In the genomic region with DNA sequence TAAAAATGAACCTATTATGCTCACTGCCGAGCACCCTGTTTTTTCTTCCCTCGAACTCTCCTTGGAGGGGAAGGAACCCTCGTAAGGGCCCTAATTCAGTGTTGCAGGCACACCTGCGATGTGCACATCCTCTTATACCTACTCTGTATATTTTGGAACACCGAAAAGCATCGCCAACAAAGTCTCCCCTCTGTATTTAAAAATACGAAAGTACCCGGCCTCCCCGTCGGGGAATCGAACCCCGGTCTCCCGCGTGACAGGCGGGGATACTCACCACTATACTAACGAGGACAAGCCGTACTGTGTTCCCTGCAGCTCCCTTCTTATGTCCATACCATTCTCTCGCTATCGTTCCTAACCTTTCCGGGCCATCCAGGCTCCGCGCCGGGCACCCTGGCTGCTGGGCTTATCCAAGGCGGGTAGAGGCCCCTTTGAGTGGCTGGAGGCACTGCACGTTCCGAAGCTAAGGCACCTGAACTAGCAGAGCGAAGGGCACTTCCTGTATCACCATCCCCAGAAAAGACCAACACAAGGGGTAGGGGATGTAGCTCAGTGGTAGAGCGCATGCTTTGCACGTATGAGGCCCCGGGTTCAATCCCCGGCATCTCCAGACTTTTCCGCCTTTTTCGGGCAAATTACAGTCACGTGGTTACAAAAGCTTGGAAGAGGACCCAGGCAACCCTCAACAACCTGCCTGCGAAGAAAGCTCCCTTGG, we compare ENCODE assay signal across 8 cellular contexts. TPM values are rescaled to one million over a fixed set of nuclear protein-coding genes. Genes with fewer than 3 reads are reported as not detected.
DNase-seq lines count a peak whose midpoint lies in the region; ATAC-seq, FAIRE-seq and TF ChIP-seq lines count a peak whose summit lies in the region.

No MANE protein-coding gene starts in this region.

- CTCF ChIA-PET in AG04450 (lab: Charles Lee) (interaction anchor here (0.7 to 8.5 kb wide), 17 partner anchors 8 to 204 kb away, joined by 3 to 83 read pairs (median 5); a partner anchor contains a TSS), endothelial cell of umbilical vein (lab: Charles Lee) (interaction anchor here (0.9 to 7.4 kb wide), 16 partner anchors 10 to 110 kb away, joined by 3 to 232 read pairs (median 8); a partner anchor contains a TSS)
- CTCF ChIA-PET in activated CD4-positive, alpha-beta memory T cell treated with anti-CD3 and anti-CD28 coated beads for 36 hours (lab: Charles Lee) = interaction anchor here (0.9 to 10.5 kb wide), 9 partner anchors 9 to 165 kb away, joined by 3 to 202 read pairs (median 27); a partner anchor contains a TSS

- H3K27ac Mint-ChIP-seq in activated CD4-positive, alpha-beta memory T cell treated with anti-CD3 and anti-CD28 coated beads for 36 hours = no peak overlapping the region

- H3K36me3 ChIP-seq in endothelial cell of umbilical vein (ENCODE audit: control insufficient read depth in 2 of 2, extremely low read depth in 1 of 2, insufficient read depth in 2 of 2, low read length in 2 of 2) (no peaks in the 10 kb centered on the region), muscle layer of colon (ENCODE audit: insufficient read depth, low read length) (no peaks in the 10 kb centered on the region)

- H2AFZ ChIP-seq in endothelial cell of umbilical vein (ENCODE audit: low read depth, low read length) = no peak overlapping the region

- peaks cover 10% of the 10 kb centered on the region for H3K4me1 Mint-ChIP-seq in activated CD4-positive, alpha-beta memory T cell treated with anti-CD3 and anti-CD28 coated beads for 36 hours (ENCODE audit: low read depth)

- no peaks in the 10 kb centered on the region for H3K27me3 ChIP-seq in AG04450 (ENCODE audit: control insufficient read depth, insufficient read depth, low read length)
- no peaks in the 10 kb centered on the region for H3K27me3 ChIP-seq in endothelial cell of umbilical vein (ENCODE audit: control insufficient read depth in 2 of 2, insufficient read depth in 2 of 2, low read length in 2 of 2)
- no peaks in the 10 kb centered on the region for H3K27me3 ChIP-seq in muscle layer of colon (ENCODE audit: control insufficient read depth in 1 of 2, insufficient read depth in 2 of 2, low read length in 2 of 2)

- H3K36me3 Mint-ChIP-seq in activated CD4-positive, alpha-beta memory T cell treated with anti-CD3 and anti-CD28 coated beads for 36 hours = peaks cover 2% of the 10 kb centered on the region

- FAIRE-seq in endothelial cell of umbilical vein (lab: Jason Lieb, UNC) = peak; percentile 75

- H3K9ac ChIP-seq in endothelial cell of umbilical vein (replicated peaks; ENCODE audit: extremely low read depth, insufficient read depth, low read length) (peak overlapping the region; percentile 74), muscle layer of colon (ENCODE audit: low read length) (peak overlapping the region; percentile 80)

- TF ChIP-seq CTCF in AG04450 (IDR thresholded peaks at IDR 0.05; ENCODE audit: low read depth, low read length) (no peak), endothelial cell of umbilical vein (IDR thresholded peaks at IDR 0.05; ENCODE audit: extremely low read depth in 1 of 2, insufficient read depth in 1 of 2, low read depth in 1 of 2, low read length in 2 of 2) (no peak)

- H3K4me1 ChIP-seq in endothelial cell of umbilical vein (ENCODE audit: control insufficient read depth, extremely low read depth, insufficient read depth, low read length) (peaks cover 26% of the 10 kb centered on the region), muscle layer of colon (ENCODE audit: insufficient read depth, low read length) (peaks cover 9% of the 10 kb centered on the region)

- peak; percentile 95 for DNase-seq in AG04450 (ENCODE audit: low read depth, low spot score)
- DNase-seq in activated CD4-positive, alpha-beta memory T cell treated with anti-CD3 and anti-CD28 coated beads for 36 hours = peak; percentile 94
- peak; percentile 91 for DNase-seq in endothelial cell of umbilical vein (ENCODE audit: low read depth, low spot score)
- DNase-seq in stimulated activated CD8-positive, alpha-beta memory T cell treated with anti-CD3 and anti-CD28 coated beads, Interleukin-7, amount 100 ng/mL, for 48 hours (ENCODE audit: extremely low read depth in 1 of 2, low read depth in 1 of 2) = peak; percentile 69 to 73
- DNase-seq in NOMO-1 treated with DMSO at 0.1 percent for 48 hours (lab: John Stamatoyannopoulos, UW; ENCODE audit: unreplicated experiment) = no peak

- no peaks in the 10 kb centered on the region for H3K79me2 ChIP-seq in endothelial cell of umbilical vein (ENCODE audit: control insufficient read depth, insufficient read depth, low read length)

- intact Hi-C loops in activated CD4-positive, alpha-beta memory T cell treated with anti-CD3 and anti-CD28 coated beads for 36 hours (cut with micrococcal nuclease) = loop anchor here (1.0 kb wide), 5 partner anchors 12 to 50 kb away; a partner anchor contains a TSS
- intact Hi-C loops in endothelial cell of umbilical vein (cut with micrococcal nuclease) = loop anchor here (1.0 kb wide), 5 partner anchors 11 to 78 kb away; a partner anchor contains a TSS

- BruUV-seq in endothelial cell of umbilical vein (replicated peaks; lab: Mats Ljungman, UMichigan) = no TSS peak

- peak overlapping the region; percentile 97 for H3K27ac ChIP-seq in AG04450 (ENCODE audit: low read depth, low read length)
- peak overlapping the region; percentile 87 for H3K27ac ChIP-seq in endothelial cell of umbilical vein (ENCODE audit: insufficient read depth, low read depth, low read length)
- H3K27ac ChIP-seq in muscle layer of colon (ENCODE audit: low read depth, low read length) = peak overlapping the region; percentile 97

- H3K4me3 ChIP-seq in AG04450 (ENCODE audit: low read depth, low read length) = peak overlapping the region; percentile 66
- H3K4me3 ChIP-seq in endothelial cell of umbilical vein (replicated peaks in 1 of 3; ENCODE audit: insufficient read depth in 1 of 3, low read depth in 1 of 3, low read length in 3 of 3) = peak overlapping the region in 2 of 3 experiments; percentile 33 to 60
- peak overlapping the region; percentile 82 to 91 for H3K4me3 ChIP-seq in muscle layer of colon (ENCODE audit: low read depth in 1 of 2, low read length in 2 of 2)

- no peaks in the 10 kb centered on the region for H3K9me3 Mint-ChIP-seq in activated CD4-positive, alpha-beta memory T cell treated with anti-CD3 and anti-CD28 coated beads for 36 hours

- POLR2A ChIA-PET in AG04450 (lab: Yijun Ruan, JAX) (interaction anchor here (0.6 to 3.9 kb wide), 11 partner anchors 12 to 134 kb away, joined by 3 to 65 read pairs (median 6); a partner anchor contains a TSS), endothelial cell of umbilical vein (lab: Charles Lee) (interaction anchor here (0.8 to 3.6 kb wide), 8 partner anchors 12 to 33 kb away, joined by 3 to 46 read pairs (median 10); a partner anchor contains a TSS)
- POLR2A ChIA-PET in activated CD4-positive, alpha-beta memory T cell treated with anti-CD3 and anti-CD28 coated beads for 36 hours (lab: Charles Lee) = interaction anchor here (0.6 to 5.8 kb wide), 8 partner anchors 9 to 76 kb away, joined by 3 to 137 read pairs (median 10); a partner anchor contains a TSS

- TF ChIP-seq POLR2A in endothelial cell of umbilical vein (IDR thresholded peaks at IDR 0.05; ENCODE audit: low read depth, low read length) = peak; percentile 41

- no peaks in the 10 kb centered on the region for H3K27me3 Mint-ChIP-seq in activated CD4-positive, alpha-beta memory T cell treated with anti-CD3 and anti-CD28 coated beads for 36 hours

- dilution Hi-C loops in endothelial cell of umbilical vein (cut with MboI; ENCODE audit: extremely low pct_ligation_motif_present, low sequenced_read_pairs) = no loop called here

- H3K4me2 ChIP-seq in endothelial cell of umbilical vein (ENCODE audit: insufficient read depth, low read length) = peak overlapping the region; percentile 80

- H3K9me3 ChIP-seq in AG04450 (ENCODE audit: control insufficient read depth, insufficient read depth, low read length) = no peaks in the 10 kb centered on the region; the same call in 1 of the 2 replicates
- H3K9me3 ChIP-seq in endothelial cell of umbilical vein (replicated peaks; ENCODE audit: control insufficient read depth, insufficient read depth, low read length) = no peaks in the 10 kb centered on the region
- H3K9me3 ChIP-seq in muscle layer of colon (ENCODE audit: low read length) = no peaks in the 10 kb centered on the region

- H4K20me1 ChIP-seq in endothelial cell of umbilical vein (replicated peaks; ENCODE audit: control insufficient read depth, extremely low read depth, insufficient read depth, low read length) = no peaks in the 10 kb centered on the region

- H3K4me3 Mint-ChIP-seq in activated CD4-positive, alpha-beta memory T cell treated with anti-CD3 and anti-CD28 coated beads for 36 hours = no peak overlapping the region

- H3K9me1 ChIP-seq in endothelial cell of umbilical vein (replicated peaks; ENCODE audit: control insufficient read depth, extremely low read depth, insufficient read depth, low read length) = no peaks in the 10 kb centered on the region

- peak; percentile 68 for ATAC-seq in GM19397 (IDR thresholded peaks at IDR 0.05; ENCODE audit: unreplicated experiment)
- peak; percentile 49 for ATAC-seq in HG03565 (IDR thresholded peaks at IDR 0.05; ENCODE audit: unreplicated experiment)

RNA-seq across cellular contexts. Expression of a gene that starts 25.1 kb away (rescaled TPM):
- polyA plus RNA-seq in AG04450 (2011; rRNA removed) = 1,376 and 1,684 TPM in 2 replicates
- 815 and 985 TPM in 2 replicates for polyA minus RNA-seq in AG04450 (2011; rRNA and poly(A)+ RNA removed)
- 100 to 1,000 TPM; 940 to 950 TPM for total RNA-seq in activated CD4-positive, alpha-beta memory T cell treated with anti-CD3 and anti-CD28 coated beads for 36 hours
- 875 and 911 TPM in 2 replicates for total RNA-seq in endothelial cell of umbilical vein
- polyA plus RNA-seq in endothelial cell of umbilical vein = 1,040 and 1,305 TPM in 2 replicates
- polyA plus RNA-seq in endothelial cell of umbilical vein (2011; cell fraction: cytosol; rRNA removed) = 1,913 and 1,931 TPM in 2 replicates
- polyA plus RNA-seq in endothelial cell of umbilical vein (2011; cell fraction: nucleus; rRNA removed) = 1,373 and 1,721 TPM in 2 replicates
- polyA plus RNA-seq in endothelial cell of umbilical vein (2012) = 1,239 and 1,518 TPM in 2 replicates
- 537 and 767 TPM in 2 replicates for polyA minus RNA-seq in endothelial cell of umbilical vein
- 247 TPM for polyA minus RNA-seq in endothelial cell of umbilical vein (2011; cell fraction: cytosol; rRNA and poly(A)+ RNA removed)
- polyA minus RNA-seq in endothelial cell of umbilical vein (2011; cell fraction: nucleus; rRNA and poly(A)+ RNA removed) = 157 and 183 TPM in 2 replicates

RNA-seq across cellular contexts. Expression of a gene that starts 49.3 kb away (rescaled TPM):
- 6.3 and 7.5 TPM in 2 replicates for polyA plus RNA-seq in AG04450 (2011; rRNA removed)
- 18.4 and 22.0 TPM in 2 replicates for polyA minus RNA-seq in AG04450 (2011; rRNA and poly(A)+ RNA removed)
- total RNA-seq in activated CD4-positive, alpha-beta memory T cell treated with anti-CD3 and anti-CD28 coated beads for 36 hours = 10 to 100 TPM; 23.6 to 25.3 TPM
- 23.6 and 25.2 TPM in 2 replicates for total RNA-seq in endothelial cell of umbilical vein
- 10.9 and 11.6 TPM in 2 replicates for polyA plus RNA-seq in endothelial cell of umbilical vein
- polyA plus RNA-seq in endothelial cell of umbilical vein (2011; cell fraction: cytosol; rRNA removed) = 8.8 and 9.7 TPM in 2 replicates
- 24.7 and 28.4 TPM in 2 replicates for polyA plus RNA-seq in endothelial cell of umbilical vein (2011; cell fraction: nucleus; rRNA removed)
- 15.6 and 16.3 TPM in 2 replicates for polyA plus RNA-seq in endothelial cell of umbilical vein (2012)
- polyA minus RNA-seq in endothelial cell of umbilical vein = 14.3 and 17.2 TPM in 2 replicates
- polyA minus RNA-seq in endothelial cell of umbilical vein (2011; cell fraction: cytosol; rRNA and poly(A)+ RNA removed) = 18.5 TPM
- polyA minus RNA-seq in endothelial cell of umbilical vein (2011; cell fraction: nucleus; rRNA and poly(A)+ RNA removed) = 11.3 and 16.3 TPM in 2 replicates

RNA-seq across cellular contexts. Expression of a gene that starts 53.9 kb away (rescaled TPM):
- 2.6 and 2.9 TPM in 2 replicates for polyA plus RNA-seq in AG04450 (2011; rRNA removed)
- 2.8 and 3.4 TPM in 2 replicates for polyA minus RNA-seq in AG04450 (2011; rRNA and poly(A)+ RNA removed)
- total RNA-seq in activated CD4-positive, alpha-beta memory T cell treated with anti-CD3 and anti-CD28 coated beads for 36 hours = 10 to 100 TPM; 24.1 to 24.9 TPM
- total RNA-seq in endothelial cell of umbilical vein = 8.2 and 8.3 TPM in 2 replicates
- polyA plus RNA-seq in endothelial cell of umbilical vein = 2.8 and 3.4 TPM in 2 replicates
- polyA plus RNA-seq in endothelial cell of umbilical vein (2011; cell fraction: cytosol; rRNA removed) = 3.1 and 3.2 TPM in 2 replicates
- polyA plus RNA-seq in endothelial cell of umbilical vein (2011; cell fraction: nucleus; rRNA removed) = 1.2 and 2.0 TPM in 2 replicates
- polyA plus RNA-seq in endothelial cell of umbilical vein (2012) = 3.9 and 5.5 TPM in 2 replicates
- 5.2 and 5.4 TPM in 2 replicates for polyA minus RNA-seq in endothelial cell of umbilical vein
- polyA minus RNA-seq in endothelial cell of umbilical vein (2011; cell fraction: cytosol; rRNA and poly(A)+ RNA removed) = 25.5 TPM
- polyA minus RNA-seq in endothelial cell of umbilical vein (2011; cell fraction: nucleus; rRNA and poly(A)+ RNA removed) = 1.7 and 2.2 TPM in 2 replicates
